1 cellular context compared by ENCODE assay signal in the genomic region with DNA sequence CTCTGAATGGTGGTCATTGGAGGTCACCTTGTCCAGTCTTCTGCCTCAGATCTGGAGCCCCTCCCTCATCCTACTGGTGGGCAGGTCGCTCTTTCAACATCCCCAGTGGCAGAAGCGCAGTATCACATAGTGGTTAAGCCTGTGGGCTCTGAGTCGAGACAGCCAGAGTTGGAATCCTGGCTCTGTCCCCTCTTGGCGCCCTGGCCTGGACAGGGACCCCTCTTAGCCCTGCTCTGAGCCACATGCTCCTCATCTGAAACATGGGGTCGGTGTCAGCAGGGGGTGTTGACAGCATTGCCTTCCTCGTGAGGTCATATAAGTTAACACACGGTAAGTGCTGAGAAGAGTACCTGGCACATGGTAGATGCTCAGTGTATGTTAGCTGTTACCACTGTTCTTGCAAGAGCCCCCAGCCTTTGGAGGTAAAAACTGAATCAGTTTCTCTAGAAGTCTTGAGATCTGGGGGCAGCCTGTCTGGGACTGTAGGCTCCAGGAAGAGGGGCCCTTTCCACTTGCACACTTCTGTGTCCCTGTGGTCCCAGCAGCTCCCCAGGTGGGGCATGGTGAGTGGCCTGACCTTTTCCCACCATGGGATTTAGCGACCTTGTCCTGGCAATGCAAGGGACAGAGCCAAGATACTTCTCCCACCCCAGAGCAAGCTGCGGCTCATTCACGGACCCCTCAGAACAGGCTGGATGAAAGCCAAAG.
TF ChIP-seq lines count a peak whose summit lies in the region.

No MANE protein-coding gene starts in this region.

TF ChIP-seq in A549, 52 proteins besides CTCF, POLR2A, EP300 and RAD21 (continued from another document):
- TF ChIP-seq KDM5A (IDR thresholded peaks at IDR 0.05): no peak
